Comparison of ENCODE assay signal across 20 cellular contexts in the genomic region with DNA sequence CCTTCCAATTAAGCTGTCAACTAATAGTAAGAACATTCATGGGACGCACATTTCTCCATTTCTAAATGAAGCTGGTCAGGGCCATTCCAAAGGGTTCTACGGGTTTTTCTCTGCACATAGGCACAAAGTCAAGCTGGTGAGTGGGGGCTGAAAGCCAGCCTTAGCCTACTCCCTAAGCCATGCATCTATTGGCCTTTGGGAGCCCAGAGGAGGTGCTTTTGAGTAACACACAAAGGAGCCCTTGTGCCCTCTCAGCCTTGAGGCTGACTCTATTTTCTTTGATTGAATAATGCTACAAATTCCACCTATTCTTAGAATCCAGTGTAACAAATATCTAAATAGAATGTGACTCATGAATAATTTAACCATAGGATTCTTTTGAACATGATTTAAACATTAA.
DNase-seq lines count a peak whose midpoint lies in the region; ATAC-seq and TF ChIP-seq lines count a peak whose summit lies in the region.
"Had no signal": no experiment of that assay in that cellular context is flagged by ENCODE, and none has a peak within 500 bp of the region (broad histone marks: within the 10 kb centered on the region; RNA-seq: fewer than 3 reads in every experiment).

No MANE protein-coding gene starts in this region.

- H3K4me2 ChIP-seq in mammary epithelial cell (ENCODE audit: insufficient read depth, low read depth, low read length), result no peak overlapping the region
- H3K4me2 ChIP-seq: PC-9 had no signal

- no peaks in the 10 kb centered on the region for H4K20me1 ChIP-seq in mammary epithelial cell (ENCODE audit: insufficient read depth, low read length)

- TF ChIP-seq POLR2A in breast epithelium (IDR thresholded peaks at IDR 0.05) (no peak), adrenal gland (IDR thresholded peaks at IDR 0.05) (no peak), testis (IDR thresholded peaks at IDR 0.05) (no peak)

- H3K27me3 ChIP-seq in mammary epithelial cell (ENCODE audit: insufficient read depth, low read length), result no peaks in the 10 kb centered on the region
- no peaks in the 10 kb centered on the region for H3K27me3 ChIP-seq in breast epithelium
- no peaks in the 10 kb centered on the region for H3K27me3 ChIP-seq in adrenal gland
- H3K27me3 ChIP-seq in testis, result no peaks in the 10 kb centered on the region
- H3K27me3 ChIP-seq: vagina had no signal

- H3K9ac ChIP-seq in mammary epithelial cell (ENCODE audit: insufficient read depth, low read length), result no peak overlapping the region

- BruUV-seq in mammary epithelial cell (replicated peaks; lab: Mats Ljungman, UMichigan), result no TSS peak

- intact Hi-C loops in mammary epithelial cell (cut with micrococcal nuclease) (no loop called here), breast epithelium (cut with DNase I; ENCODE audit: low total_unique reads) (no loop called here), adrenal gland (cut with DNase I) (no loop called here), testis (cut with DNase I; ENCODE audit: low total_unique reads) (no loop called here)

- dilution Hi-C loops in mammary epithelial cell (cut with HindIII; ENCODE audit: low sequenced_read_pairs), result no loop called here

- H3K9me3 ChIP-seq in mammary epithelial cell (replicated peaks; ENCODE audit: insufficient read depth, low read length), result no peaks in the 10 kb centered on the region
- H3K9me3 ChIP-seq in breast epithelium, result no peaks in the 10 kb centered on the region
- H3K9me3 ChIP-seq in adrenal gland (replicated peaks in 1 of 3), result no peaks in the 10 kb centered on the region
- no peaks in the 10 kb centered on the region for H3K9me3 ChIP-seq in testis
- H3K9me3 ChIP-seq: vagina had no signal

- ATAC-seq in GM19452 (IDR thresholded peaks at IDR 0.05; ENCODE audit: unreplicated experiment), result no peak
- ATAC-seq: left colon had no signal

- H3K4me1 ChIP-seq in mammary epithelial cell (ENCODE audit: insufficient read depth, low read length) (peaks cover 4% of the 10 kb centered on the region), breast epithelium (no peaks in the 10 kb centered on the region), adrenal gland (replicated peaks in 1 of 2) (peaks cover 0 to 8% of the 10 kb centered on the region in 2 donors), testis (no peaks in the 10 kb centered on the region)
- H3K4me1 ChIP-seq: vagina had no signal

- H3K27ac ChIP-seq in mammary epithelial cell (ENCODE audit: insufficient read depth, low read depth, low read length), result no peak overlapping the region
- H3K27ac ChIP-seq in breast epithelium, result no peak overlapping the region
- H3K27ac ChIP-seq in adrenal gland, result peak overlapping the region in 2 of 5 donors; percentile 37 to 58
- H3K27ac ChIP-seq in testis, result peak overlapping the region in 1 of 2 donors; percentile 44
- H3K27ac ChIP-seq: dorsolateral prefrontal cortex, epithelial cell of prostate, PC-9, vagina had no signal

- in situ Hi-C loops in mammary epithelial cell (cut with MboI; ENCODE audit: low sequenced_read_pairs in 2 of 2), result no loop called here

- H3K4me3 ChIP-seq in mammary epithelial cell (replicated peaks in 1 of 3; ENCODE audit: insufficient read depth in 1 of 3, low read depth in 2 of 3, low read length in 3 of 3), result no peak overlapping the region
- H3K4me3 ChIP-seq in breast epithelium, result no peak overlapping the region
- no peak overlapping the region for H3K4me3 ChIP-seq in adrenal gland
- H3K4me3 ChIP-seq in testis, result no peak overlapping the region
- H3K4me3 ChIP-seq: dorsolateral prefrontal cortex, PC-9, vagina had no signal

- no peak for TF ChIP-seq CTCF in mammary epithelial cell (conservative IDR thresholded peaks at IDR 0.05 in 1 of 2, IDR thresholded peaks at IDR 0.05 in 1 of 2; ENCODE audit: extremely low read depth in 1 of 2, insufficient read depth in 1 of 2, low read depth in 1 of 2, low read length in 2 of 2)
- no peak for TF ChIP-seq CTCF in breast epithelium (IDR thresholded peaks at IDR 0.05)
- no peak for TF ChIP-seq CTCF in adrenal gland (IDR thresholded peaks at IDR 0.05)
- TF ChIP-seq CTCF in testis (IDR thresholded peaks at IDR 0.05), result no peak

- CTCF ChIA-PET in mammary epithelial cell (lab: Charles Lee; ENCODE audit: low non-redundant PET), result interaction anchor here (0.5 kb wide), 1 partner anchor 52 kb away, joined by 4 read pairs; no protein-coding TSS in a partner anchor

- H3K79me2 ChIP-seq in mammary epithelial cell (ENCODE audit: insufficient read depth, low read length), result no peaks in the 10 kb centered on the region

- no peak overlapping the region for H2AFZ ChIP-seq in mammary epithelial cell (ENCODE audit: low read depth, low read length)
- H2AFZ ChIP-seq: PC-9 had no signal

- H3K36me3 ChIP-seq in mammary epithelial cell (ENCODE audit: insufficient read depth, low read length) (no peaks in the 10 kb centered on the region), breast epithelium (no peaks in the 10 kb centered on the region), adrenal gland (replicated peaks in 1 of 2) (no peaks in the 10 kb centered on the region), testis (ENCODE audit: low read depth, missing control alignments) (no peaks in the 10 kb centered on the region)
- H3K36me3 ChIP-seq: vagina had no signal

- WGBS in mammary epithelial cell (ENCODE audit: low coverage, missing lambda C conversion rate), result 53% methylated on average over 2 of the region's 2 CpGs
- 45 to 62% (median 52%) methylated on average over 2 of the region's 2 CpGs for WGBS in adrenal gland, 4 donors
- 53 to 80% methylated on average over 2 of the region's 2 CpGs for WGBS in testis, 2 donors

- peak; percentile 40 for DNase-seq in mammary epithelial cell
- no peak for DNase-seq in breast epithelium (ENCODE audit: low spot score in 2 of 2)
- peak in 5 of 7 donors; percentile 16 to 60 (median 29) for DNase-seq in adrenal gland
- DNase-seq in left kidney (ENCODE audit: low read depth, low spot score), result peak; percentile 35
- peak; percentile 90 for DNase-seq in testis
- DNase-seq in activated CD4-positive, alpha-beta T cell treated with anti-CD3 and anti-CD28 coated beads for 1 hour, result no peak
- DNase-seq in glomerular visceral epithelial cell (ENCODE audit: extremely low spot score), result no peak
- DNase-seq: 8988T; activated CD4-positive, alpha-beta T cell treated with anti-CD3 and anti-CD28 coated beads, Interleukin-2, amount 50 U/mL, for 4 hours; amniotic stem cell; COR-L47; dorsolateral prefrontal cortex; KBM-7; left colon; NCI-H1694; NCI-H226; PC-9 had no signal

Comparison
In these comparisons a context has a peak if more than half of its experiments do, and no peak if none do; other contexts are left out.
1. DNase-seq: peak in mammary epithelial cell (single experiment), adrenal gland (5 of 7), left kidney (single experiment) and testis (single experiment); none in breast epithelium (0 of 2), activated CD4-positive, alpha-beta T cell treated with anti-CD3 and anti-CD28 coated beads for 1 hour (single experiment) and glomerular visceral epithelial cell (single experiment).